ENCODE assay signal across 26 cellular contexts in the genomic region with DNA sequence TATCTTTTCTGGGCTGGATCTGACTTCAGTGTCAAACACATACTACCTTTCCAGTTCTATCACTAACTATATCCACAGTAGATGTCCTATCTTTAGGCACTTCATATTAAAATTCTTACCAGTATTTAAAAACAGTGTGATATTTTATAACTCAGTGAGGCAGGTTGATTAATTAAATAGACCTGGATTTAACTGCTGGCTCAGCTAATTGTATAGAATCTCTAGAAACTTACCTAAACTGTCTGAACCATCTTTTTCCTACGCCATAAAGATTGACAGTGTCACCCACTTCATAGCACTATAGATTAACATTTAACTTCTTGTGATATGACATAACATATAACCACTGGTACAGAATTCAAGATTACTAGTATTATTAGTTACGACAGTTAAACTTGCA.
"Had no signal": no experiment of that assay in that cellular context is flagged by ENCODE, and none has a peak within 500 bp of the region (broad histone marks: within the 10 kb centered on the region; RNA-seq: fewer than 3 reads in every experiment).

No MANE protein-coding gene starts in this region.

- H3K9me3 ChIP-seq: colonic mucosa, esophagus muscularis mucosa, esophagus squamous epithelium, gastrocnemius medialis, gastroesophageal sphincter had no signal

- H3K4me3 Mint-ChIP-seq: dendritic cell treated with granulocyte-macrophage colony-stimulating factor and Interleukin-4, amounts not matched to agents 40 ng/mL and 50 ng/mL, for 4 days; effector memory CD8-positive, alpha-beta T cell; endodermal cell had no signal

- DNase-seq: colonic mucosa; cortex of kidney; dermis blood vessel endothelial cell; dorsolateral prefrontal cortex; effector CD4-positive, alpha-beta T cell; effector CD8-positive, alpha-beta T cell; effector memory CD4-positive, alpha-beta T cell; effector memory CD8-positive, alpha-beta T cell; endodermal cell; erythroblast; esophagus squamous epithelium; foreskin fibroblast; foreskin keratinocyte; foreskin melanocyte; gastrocnemius medialis; glutamatergic neuron; head of caudate nucleus; heart left ventricle; heart right ventricle had no signal

- H3K9me3 Mint-ChIP-seq: endodermal cell had no signal

- H3K4me1 ChIP-seq: colonic mucosa, esophagus muscularis mucosa, esophagus squamous epithelium, foreskin keratinocyte, gastrocnemius medialis, gastroesophageal sphincter, heart left ventricle, heart right ventricle had no signal

- FAIRE-seq: endothelial cell of umbilical vein had no signal

- H3K27me3 ChIP-seq: colonic mucosa, dorsolateral prefrontal cortex, esophagus muscularis mucosa, esophagus squamous epithelium, foreskin keratinocyte, gastrocnemius medialis, gastroesophageal sphincter, heart left ventricle, heart right ventricle had no signal

- ATAC-seq: effector memory CD8-positive, alpha-beta T cell; esophagus mucosa; foreskin keratinocyte; gastrocnemius medialis; gastroesophageal sphincter; heart left ventricle; heart right ventricle had no signal

- H3K27me3 Mint-ChIP-seq: dendritic cell treated with granulocyte-macrophage colony-stimulating factor and Interleukin-4, amounts not matched to agents 40 ng/mL and 50 ng/mL, for 4 days; effector memory CD8-positive, alpha-beta T cell had no signal

- H3K27ac ChIP-seq: colonic mucosa, coronary artery, dorsolateral prefrontal cortex, epithelial cell of prostate, esophagus muscularis mucosa, esophagus squamous epithelium, foreskin keratinocyte, gastrocnemius medialis, gastroesophageal sphincter, heart left ventricle, heart right ventricle had no signal

- H3K4me3 ChIP-seq: colonic mucosa, coronary artery, dorsolateral prefrontal cortex, esophagus muscularis mucosa, esophagus squamous epithelium, gastrocnemius medialis, gastroesophageal sphincter, heart left ventricle, heart right ventricle had no signal

- H3K4me1 Mint-ChIP-seq: endodermal cell had no signal

- H3K27ac Mint-ChIP-seq: dendritic cell treated with granulocyte-macrophage colony-stimulating factor and Interleukin-4, amounts not matched to agents 40 ng/mL and 50 ng/mL, for 4 days; effector memory CD8-positive, alpha-beta T cell; endodermal cell had no signal

- H3K36me3 ChIP-seq: colonic mucosa, esophagus muscularis mucosa, esophagus squamous epithelium, gastrocnemius medialis, gastroesophageal sphincter, heart left ventricle, heart right ventricle had no signal
